1 cellular context compared by ENCODE assay signal in the genomic region with DNA sequence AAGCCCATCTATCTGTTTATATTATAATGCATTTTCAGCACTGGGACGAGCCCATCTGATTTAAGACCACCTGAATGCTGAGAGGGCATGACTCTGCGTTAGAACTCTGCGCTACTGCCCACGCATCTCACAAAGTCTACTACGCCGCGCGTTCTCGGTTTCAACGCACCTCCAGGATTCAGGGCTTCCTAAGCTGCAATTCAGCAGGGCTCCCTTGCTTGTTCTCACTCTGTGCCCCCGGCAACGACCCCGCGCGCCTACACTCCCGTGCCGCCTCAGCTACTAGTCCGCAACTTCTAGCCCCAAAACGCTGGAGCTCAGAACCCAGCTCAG.
TF ChIP-seq lines count a peak whose summit lies in the region.

No MANE protein-coding gene starts in this region.

TF ChIP-seq in A549, 52 proteins besides CTCF, POLR2A, EP300 and RAD21 (continued from another document):
- TF ChIP-seq, protein P1, sequence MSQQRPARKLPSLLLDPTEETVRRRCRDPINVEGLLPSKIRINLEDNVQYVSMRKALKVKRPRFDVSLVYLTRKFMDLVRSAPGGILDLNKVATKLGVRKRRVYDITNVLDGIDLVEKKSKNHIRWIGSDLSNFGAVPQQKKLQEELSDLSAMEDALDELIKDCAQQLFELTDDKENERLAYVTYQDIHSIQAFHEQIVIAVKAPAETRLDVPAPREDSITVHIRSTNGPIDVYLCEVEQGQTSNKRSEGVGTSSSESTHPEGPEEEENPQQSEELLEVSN (IDR thresholded peaks at IDR 0.05; ENCODE audit: borderline replicate concordance, low read depth), result no peak
- TF ChIP-seq TP53 (CRISPR knock-in tag; IDR thresholded peaks at IDR 0.05) (no peak), SREBF2 (IDR thresholded peaks at IDR 0.05) (no peak)
- TF ChIP-seq, protein P2, sequence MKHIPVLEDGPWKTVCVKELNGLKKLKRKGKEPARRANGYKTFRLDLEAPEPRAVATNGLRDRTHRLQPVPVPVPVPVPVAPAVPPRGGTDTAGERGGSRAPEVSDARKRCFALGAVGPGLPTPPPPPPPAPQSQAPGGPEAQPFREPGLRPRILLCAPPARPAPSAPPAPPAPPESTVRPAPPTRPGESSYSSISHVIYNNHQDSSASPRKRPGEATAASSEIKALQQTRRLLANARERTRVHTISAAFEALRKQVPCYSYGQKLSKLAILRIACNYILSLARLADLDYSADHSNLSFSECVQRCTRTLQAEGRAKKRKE (CRISPR knock-in tag; IDR thresholded peaks at IDR 0.05; ENCODE audit: low read depth), result no peak
- TF ChIP-seq, protein P3, sequence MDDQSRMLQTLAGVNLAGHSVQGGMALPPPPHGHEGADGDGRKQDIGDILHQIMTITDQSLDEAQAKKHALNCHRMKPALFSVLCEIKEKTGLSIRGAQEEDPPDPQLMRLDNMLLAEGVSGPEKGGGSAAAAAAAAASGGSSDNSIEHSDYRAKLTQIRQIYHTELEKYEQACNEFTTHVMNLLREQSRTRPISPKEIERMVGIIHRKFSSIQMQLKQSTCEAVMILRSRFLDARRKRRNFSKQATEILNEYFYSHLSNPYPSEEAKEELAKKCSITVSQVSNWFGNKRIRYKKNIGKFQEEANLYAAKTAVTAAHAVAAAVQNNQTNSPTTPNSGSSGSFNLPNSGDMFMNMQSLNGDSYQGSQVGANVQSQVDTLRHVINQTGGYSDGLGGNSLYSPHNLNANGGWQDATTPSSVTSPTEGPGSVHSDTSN (IDR thresholded peaks at IDR 0.05), result no peak
